8 cellular contexts compared by ENCODE assay signal in the genomic region with DNA sequence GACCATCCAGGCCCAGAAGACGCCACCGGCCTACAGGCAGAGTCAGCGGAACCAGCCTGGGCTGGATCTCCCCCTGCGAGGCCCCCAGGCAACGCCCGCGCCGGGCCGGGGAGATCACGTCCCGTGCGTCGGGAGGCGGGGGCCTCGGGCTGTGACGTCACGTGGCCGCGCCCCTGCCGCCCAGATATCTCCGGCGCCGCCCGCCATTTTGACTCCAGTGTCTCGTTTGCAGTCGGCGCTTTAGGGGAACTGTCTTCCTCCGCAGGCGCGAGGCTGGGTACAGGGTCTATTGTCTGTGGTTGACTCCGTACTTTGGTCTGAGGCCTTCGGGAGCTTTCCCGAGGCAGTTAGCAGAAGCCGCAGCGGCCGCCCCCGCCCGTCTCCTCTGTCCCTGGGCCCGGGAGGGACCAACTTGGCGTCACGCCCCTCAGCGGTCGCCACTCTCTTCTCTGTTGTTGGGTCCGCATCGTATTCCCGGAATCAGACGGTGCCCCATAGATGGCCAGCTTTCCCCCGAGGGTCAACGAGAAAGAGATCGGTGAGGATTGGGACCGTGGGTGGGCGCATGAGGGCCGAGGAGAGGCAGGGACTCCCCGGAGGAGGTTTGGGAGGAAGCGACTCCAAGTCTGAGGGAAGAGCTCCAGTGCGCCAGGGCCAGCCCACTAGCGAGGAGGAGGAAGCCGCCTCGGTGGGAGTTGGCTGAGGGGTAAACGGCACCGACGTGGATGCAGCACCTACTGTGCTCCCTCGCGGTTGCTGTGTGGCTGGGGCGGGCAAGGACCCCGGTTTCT. TPM values are rescaled to one million over a fixed set of nuclear protein-coding genes. Genes with fewer than 3 reads are reported as not detected.
A peak's percentile ranks its signal among the peaks of the same experiment; 100 is the strongest.
DNase-seq lines count a peak whose midpoint lies in the region; ATAC-seq and TF ChIP-seq lines count a peak whose summit lies in the region.

A gene with protein sequence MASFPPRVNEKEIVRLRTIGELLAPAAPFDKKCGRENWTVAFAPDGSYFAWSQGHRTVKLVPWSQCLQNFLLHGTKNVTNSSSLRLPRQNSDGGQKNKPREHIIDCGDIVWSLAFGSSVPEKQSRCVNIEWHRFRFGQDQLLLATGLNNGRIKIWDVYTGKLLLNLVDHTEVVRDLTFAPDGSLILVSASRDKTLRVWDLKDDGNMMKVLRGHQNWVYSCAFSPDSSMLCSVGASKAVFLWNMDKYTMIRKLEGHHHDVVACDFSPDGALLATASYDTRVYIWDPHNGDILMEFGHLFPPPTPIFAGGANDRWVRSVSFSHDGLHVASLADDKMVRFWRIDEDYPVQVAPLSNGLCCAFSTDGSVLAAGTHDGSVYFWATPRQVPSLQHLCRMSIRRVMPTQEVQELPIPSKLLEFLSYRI (plus strand): TSS at position 217 of the 791 bp plus-strand sequence. CDS start 282 bp downstream, at position 499.

- H3K4me3 ChIP-seq in PC-9, result peak within 1 kb of the TSS; percentile 99
- H3K4me3 ChIP-seq in esophagus (ENCODE audit: low read depth in 1 of 2, low read length in 2 of 2), result peak within 1 kb of the TSS; percentile 96 to 100
- peak within 1 kb of the TSS; percentile 96 to 99 for H3K4me3 ChIP-seq in muscle layer of colon (ENCODE audit: low read depth in 1 of 2, low read length in 2 of 2)

- H3K36me3 ChIP-seq in PC-9 (ENCODE audit: low read depth), result no peaks in the 10 kb centered on the region
- no peaks in the 10 kb centered on the region for H3K36me3 ChIP-seq in esophagus (ENCODE audit: control insufficient read depth in 2 of 2, insufficient read depth in 2 of 2, low read length in 1 of 2)
- no peaks in the 10 kb centered on the region for H3K36me3 ChIP-seq in muscle layer of colon (ENCODE audit: insufficient read depth, low read length)

- H3K4me3 Mint-ChIP-seq in activated T-cell treated with anti-CD3 and anti-CD28 coated beads, Interleukin-2, amount 50 U/mL, for 4 hours, result peak within 1 kb of the TSS; percentile 98

- peak within 1 kb of the TSS; percentile 90 for H3K4me2 ChIP-seq in PC-9

- H4K20me1 ChIP-seq in PC-9 (ENCODE audit: insufficient read depth), result peaks cover 31% of the 10 kb centered on the region

- peak; percentile 80 for ATAC-seq in GM21737 (IDR thresholded peaks at IDR 0.05; ENCODE audit: unreplicated experiment)
- peak; percentile 91 to 92 for ATAC-seq in activated T-cell treated with anti-CD3 and anti-CD28 coated beads, Interleukin-2, amount 50 U/mL, for 4 hours

- no peaks in the 10 kb centered on the region for H3K9me2 ChIP-seq in PC-9 (ENCODE audit: insufficient read depth)

- peaks cover 15% of the 10 kb centered on the region; the same call in 1 of the 2 replicates for H3F3A ChIP-seq in PC-9 (ENCODE audit: insufficient read depth, low read depth)

- peak; percentile 91 for DNase-seq in DMS79 treated with DMSO at 0.1 percent for 48 hours (lab: John Stamatoyannopoulos, UW)
- DNase-seq in KG1 (lab: John Stamatoyannopoulos, UW), result peak; percentile 84
- DNase-seq in PC-9, result peak; percentile 61 to 84
- DNase-seq in activated T-cell treated with anti-CD3 and anti-CD28 coated beads, Interleukin-2, amount 50 U/mL, for 4 hours, result peak; percentile 90
- DNase-seq in stimulated activated CD8-positive, alpha-beta memory T cell treated with anti-CD3 and anti-CD28 coated beads, Interleukin-7, amount 100 ng/mL, for 1 hour (ENCODE audit: low read depth in 2 of 2), result peak; percentile 86

- WGBS in esophagus, 2 donors, result 0% methylated on average over 66 of the region's 66 CpGs

- H3K9me3 ChIP-seq in PC-9 (ENCODE audit: insufficient read depth, low read depth) (no peaks in the 10 kb centered on the region), esophagus (ENCODE audit: control insufficient read depth in 2 of 2, insufficient read depth in 1 of 2, low read depth in 1 of 2, low read length in 1 of 2) (no peaks in the 10 kb centered on the region), muscle layer of colon (ENCODE audit: low read length) (no peaks in the 10 kb centered on the region)

- H3K4me1 Mint-ChIP-seq in activated T-cell treated with anti-CD3 and anti-CD28 coated beads, Interleukin-2, amount 50 U/mL, for 4 hours (ENCODE audit: low read depth), result peaks cover 38% of the 10 kb centered on the region

- POLR2A ChIA-PET in PC-9 (lab: Charles Lee; ENCODE audit: unreplicated experiment), result interaction anchor here (0.5 to 0.9 kb wide), 8 partner anchors 18 to 258 kb away, joined by 3 to 12 read pairs (median 4); no protein-coding TSS in a partner anchor

- TSS peak; percentile 62 for BruUV-seq in PC-9 (replicated peaks; lab: Mats Ljungman, UMichigan)

- peaks cover 47% of the 10 kb centered on the region for H3K79me2 ChIP-seq in PC-9 (ENCODE audit: low read depth)

- no peaks in the 10 kb centered on the region for H3K27me3 Mint-ChIP-seq in activated T-cell treated with anti-CD3 and anti-CD28 coated beads, Interleukin-2, amount 50 U/mL, for 4 hours (ENCODE audit: low read depth)

- H3K4me1 ChIP-seq in PC-9 (replicated peaks; ENCODE audit: insufficient read depth) (peaks cover 26% of the 10 kb centered on the region), esophagus (ENCODE audit: control insufficient read depth in 2 of 2, insufficient read depth in 2 of 2, low read length in 1 of 2) (peaks cover 0 to 5% of the 10 kb centered on the region in 2 donors), muscle layer of colon (ENCODE audit: insufficient read depth, low read length) (peaks cover 28% of the 10 kb centered on the region)

- no peak; the same call in 1 of the 2 replicates for TF ChIP-seq CTCF in PC-9 (conservative IDR thresholded peaks at IDR 0.05)

- peak within 1 kb of the TSS; percentile 99 for H3K9ac ChIP-seq in muscle layer of colon (ENCODE audit: low read length)

- intact Hi-C loops in PC-9 (cut with micrococcal nuclease; ENCODE audit: unreplicated experiment), result loop anchor here (1.0 to 5.0 kb wide), 3 partner anchors 38 to 53 kb away; no protein-coding TSS in a partner anchor

- no peaks in the 10 kb centered on the region for H3K36me3 Mint-ChIP-seq in activated T-cell treated with anti-CD3 and anti-CD28 coated beads, Interleukin-2, amount 50 U/mL, for 4 hours (ENCODE audit: insufficient read depth)

- no peaks in the 10 kb centered on the region for H3K9me3 Mint-ChIP-seq in activated T-cell treated with anti-CD3 and anti-CD28 coated beads, Interleukin-2, amount 50 U/mL, for 4 hours

- H3K27me3 ChIP-seq in PC-9 (ENCODE audit: insufficient read depth, low read depth) (no peaks in the 10 kb centered on the region), esophagus (ENCODE audit: control insufficient read depth in 1 of 2, insufficient read depth in 2 of 2, low read length in 2 of 2) (no peaks in the 10 kb centered on the region), muscle layer of colon (ENCODE audit: control insufficient read depth in 1 of 2, insufficient read depth in 2 of 2, low read length in 2 of 2) (no peaks in the 10 kb centered on the region)

- H3K27ac ChIP-seq in PC-9, result peak within 1 kb of the TSS; percentile 88
- H3K27ac ChIP-seq in esophagus (ENCODE audit: low read depth in 2 of 2, low read length in 1 of 2), result peak within 1 kb of the TSS; percentile 100
- H3K27ac ChIP-seq in muscle layer of colon (ENCODE audit: low read depth, low read length), result peak within 1 kb of the TSS; percentile 100

- peak within 1 kb of the TSS; percentile 96 for H2AFZ ChIP-seq in PC-9

- CTCF ChIA-PET in PC-9 (lab: Charles Lee), result interaction anchor here (1.2 to 1.6 kb wide), 3 partner anchors 39 to 58 kb away, joined by 4 to 9 read pairs (median 6); no protein-coding TSS in a partner anchor

RNA-seq across cellular contexts. Expression of the gene that starts here (rescaled TPM):
- 66.2 and 101 TPM in 2 replicates for total RNA-seq in PC-9 (2021)
- total RNA-seq in activated T-cell treated with anti-CD3 and anti-CD28 coated beads, Interleukin-2, amount 50 U/mL, for 4 hours, result 10 to 100 TPM; 65.9 to 76.9 (median 73.2) TPM
- 10 to 100 TPM; 64.4 to 67.1 TPM for polyA plus RNA-seq in esophagus

Comparison
In these comparisons a context has a peak if more than half of its experiments do, and no peak if none do; other contexts are left out.
1. Peak in every context shown above with its lines: DNase-seq, ATAC-seq, H3K4me3 ChIP-seq and H3K27ac ChIP-seq.